ENCODE assay signal across 12 cellular contexts in genomic region chr1:54230507-54231339, GRCh38. TPM values are rescaled to one million over a fixed set of nuclear protein-coding genes. Genes with fewer than 3 reads are reported as not detected.
DNase-seq lines count a peak whose midpoint lies in the region; ATAC-seq and TF ChIP-seq lines count a peak whose summit lies in the region.
"Had no signal": no experiment of that assay in that cellular context is flagged by ENCODE, and none has a peak within 500 bp of the region (broad histone marks: within the 10 kb centered on the region; RNA-seq: fewer than 3 reads in every experiment).

No MANE protein-coding gene starts in this region.

- in situ Hi-C loops in Panc1 (cut with HindIII; ENCODE audit: low pct_unique_long_range_greater_than_20kb, low sequenced_read_pairs): no loop called here

- CTCF ChIA-PET in activated CD4-positive, alpha-beta T cell treated with anti-CD3 and anti-CD28 coated beads for 36 hours (lab: Charles Lee): no interaction called here
- CTCF ChIA-PET in Panc1 (lab: Charles Lee): no interaction called here

- no peak overlapping the region for H3K4me3 Mint-ChIP-seq in activated CD4-positive, alpha-beta T cell treated with anti-CD3 and anti-CD28 coated beads for 36 hours
- no peak overlapping the region for H3K4me3 Mint-ChIP-seq in activated naive CD8-positive, alpha-beta T cell treated with anti-CD3 and anti-CD28 coated beads, Interleukin-2, amount 10 ng/mL, durations not matched to agents 7 days and 5 days

- H3K36me3 Mint-ChIP-seq in activated CD4-positive, alpha-beta T cell treated with anti-CD3 and anti-CD28 coated beads for 36 hours (ENCODE audit: low read depth): peaks cover 3% of the 10 kb centered on the region
- peaks cover 13% of the 10 kb centered on the region for H3K36me3 Mint-ChIP-seq in activated naive CD8-positive, alpha-beta T cell treated with anti-CD3 and anti-CD28 coated beads, Interleukin-2, amount 10 ng/mL, durations not matched to agents 7 days and 5 days

- H3K4me3 ChIP-seq in Panc1 (ENCODE audit: low read depth in 2 of 2, low read length in 2 of 2): no peak overlapping the region
- H3K4me3 ChIP-seq: esophagus squamous epithelium had no signal

- peak; percentile 77 for DNase-seq in activated CD4-positive, alpha-beta T cell treated with anti-CD3 and anti-CD28 coated beads for 36 hours
- no peak for DNase-seq in activated CD4-positive, alpha-beta T cell treated with anti-CD3 and anti-CD28 coated beads for 1 hour
- DNase-seq in Panc1 (ENCODE audit: low read depth, low spot score): no peak
- DNase-seq in activated naive CD8-positive, alpha-beta T cell treated with anti-CD3 and anti-CD28 coated beads, Interleukin-2, amount 10 ng/mL, durations not matched to agents 7 days and 5 days: no peak
- DNase-seq in stimulated activated CD4-positive, alpha-beta T cell treated with anti-CD3 and anti-CD28 coated beads, Interleukin-4, amount 100 ng/mL, for 24 hours: peak; percentile 63
- no peak for DNase-seq in putamen (ENCODE audit: low spot score)
- DNase-seq: 8988T, esophagus squamous epithelium, islet precursor cell, NCI-H1417 treated with DMSO at 0.1 percent for 48 hours had no signal

- ATAC-seq in activated CD4-positive, alpha-beta T cell treated with anti-CD3 and anti-CD28 coated beads for 36 hours: peak; percentile 72
- ATAC-seq in Panc1: no peak
- no peak for ATAC-seq in activated naive CD8-positive, alpha-beta T cell treated with anti-CD3 and anti-CD28 coated beads, Interleukin-2, amount 10 ng/mL, durations not matched to agents 7 days and 5 days (ENCODE audit: low read depth)
- no peak for ATAC-seq in HG03457 (IDR thresholded peaks at IDR 0.05; ENCODE audit: unreplicated experiment)
- ATAC-seq in HG03342 (IDR thresholded peaks at IDR 0.05; ENCODE audit: unreplicated experiment): no peak

- no peaks in the 10 kb centered on the region for H3K27me3 Mint-ChIP-seq in activated CD4-positive, alpha-beta T cell treated with anti-CD3 and anti-CD28 coated beads for 36 hours
- no peaks in the 10 kb centered on the region for H3K27me3 Mint-ChIP-seq in activated naive CD8-positive, alpha-beta T cell treated with anti-CD3 and anti-CD28 coated beads, Interleukin-2, amount 10 ng/mL, durations not matched to agents 7 days and 5 days

- H3K27ac ChIP-seq in Panc1 (ENCODE audit: low read length): no peak overlapping the region

- no peaks in the 10 kb centered on the region for H3K36me3 ChIP-seq in Panc1 (ENCODE audit: control insufficient read depth, insufficient read depth, low read length)

- no peaks in the 10 kb centered on the region for H3K27me3 ChIP-seq in Panc1 (ENCODE audit: control insufficient read depth, insufficient read depth, low read length)
- H3K27me3 ChIP-seq: esophagus squamous epithelium had no signal

- peak overlapping the region; percentile 26 for H3K27ac Mint-ChIP-seq in activated CD4-positive, alpha-beta T cell treated with anti-CD3 and anti-CD28 coated beads for 36 hours
- peak overlapping the region; percentile 26 for H3K27ac Mint-ChIP-seq in activated naive CD8-positive, alpha-beta T cell treated with anti-CD3 and anti-CD28 coated beads, Interleukin-2, amount 10 ng/mL, durations not matched to agents 7 days and 5 days

- no peak for TF ChIP-seq CTCF in Panc1 (IDR thresholded peaks at IDR 0.05)

- H3K4me1 ChIP-seq in Panc1 (ENCODE audit: control insufficient read depth, insufficient read depth, low read length): no peaks in the 10 kb centered on the region

- H3K4me1 Mint-ChIP-seq in activated CD4-positive, alpha-beta T cell treated with anti-CD3 and anti-CD28 coated beads for 36 hours: peaks cover 24% of the 10 kb centered on the region
- peaks cover 21% of the 10 kb centered on the region for H3K4me1 Mint-ChIP-seq in activated naive CD8-positive, alpha-beta T cell treated with anti-CD3 and anti-CD28 coated beads, Interleukin-2, amount 10 ng/mL, durations not matched to agents 7 days and 5 days

- intact Hi-C loops in activated CD4-positive, alpha-beta T cell treated with anti-CD3 and anti-CD28 coated beads for 36 hours (cut with DNase I, micrococcal nuclease): loop anchor here in 1 of 2 experiments (1.0 to 2.0 kb wide), 2 partner anchors 178 to 259 kb away; no protein-coding TSS in a partner anchor
- intact Hi-C loops in Panc1 (cut with micrococcal nuclease; ENCODE audit: unreplicated experiment): no loop called here

- TSS peak; percentile 48 for BruUV-seq in Panc1 (replicated peaks; lab: Mats Ljungman, UMichigan)

- POLR2A ChIA-PET in activated CD4-positive, alpha-beta T cell treated with anti-CD3 and anti-CD28 coated beads for 36 hours (lab: Charles Lee): no interaction called here
- POLR2A ChIA-PET in Panc1 (lab: Charles Lee): no interaction called here
- POLR2A ChIA-PET in activated naive CD8-positive, alpha-beta T cell treated with anti-CD3 and anti-CD28 coated beads, Interleukin-2, amount 10 ng/mL, durations not matched to agents 7 days and 5 days (lab: Charles Lee): interaction anchor here (1.4 kb wide), 1 partner anchor 30 kb away, joined by 3 read pairs; the partner anchor contains the start of genes CYB5RL and MRPL37

- no peaks in the 10 kb centered on the region for H3K9me3 Mint-ChIP-seq in activated CD4-positive, alpha-beta T cell treated with anti-CD3 and anti-CD28 coated beads for 36 hours (ENCODE audit: low read depth)
- no peaks in the 10 kb centered on the region for H3K9me3 Mint-ChIP-seq in activated naive CD8-positive, alpha-beta T cell treated with anti-CD3 and anti-CD28 coated beads, Interleukin-2, amount 10 ng/mL, durations not matched to agents 7 days and 5 days

- no peaks in the 10 kb centered on the region for H3K9me3 ChIP-seq in Panc1 (ENCODE audit: control insufficient read depth, insufficient read depth, low read depth, low read length)
- H3K9me3 ChIP-seq: esophagus squamous epithelium had no signal

RNA-seq across cellular contexts. Expression of gene MRPL37, which starts 30.8 kb away (rescaled TPM):
- 100 to 1,000 TPM; 177 to 189 TPM for total RNA-seq in activated CD4-positive, alpha-beta T cell treated with anti-CD3 and anti-CD28 coated beads for 36 hours
- total RNA-seq in Panc1 (2021; ENCODE audit: unreplicated experiment): 138 TPM
- 106 TPM for polyA plus RNA-seq in Panc1 (2012; ENCODE audit: insufficient read length)
- 10 to 100 TPM; 71.8 to 81.6 TPM for total RNA-seq in activated naive CD8-positive, alpha-beta T cell treated with anti-CD3 and anti-CD28 coated beads, Interleukin-2, amount 10 ng/mL, durations not matched to agents 7 days and 5 days

RNA-seq across cellular contexts. Expression of gene CYB5RL, which starts 30.9 kb away (rescaled TPM):
- 10 to 100 TPM; 13.1 to 13.5 TPM for total RNA-seq in activated CD4-positive, alpha-beta T cell treated with anti-CD3 and anti-CD28 coated beads for 36 hours
- total RNA-seq in Panc1 (2021; ENCODE audit: unreplicated experiment): 19.4 TPM
- polyA plus RNA-seq in Panc1 (2012; ENCODE audit: insufficient read length): 10.6 TPM
- 10 to 100 TPM; 11.6 to 13.3 TPM for total RNA-seq in activated naive CD8-positive, alpha-beta T cell treated with anti-CD3 and anti-CD28 coated beads, Interleukin-2, amount 10 ng/mL, durations not matched to agents 7 days and 5 days

Comparison
In these comparisons a context has a peak if more than half of its experiments do, and no peak if none do; other contexts are left out.
1. DNase-seq: peak in activated CD4-positive, alpha-beta T cell treated with anti-CD3 and anti-CD28 coated beads for 36 hours (single experiment) and stimulated activated CD4-positive, alpha-beta T cell treated with anti-CD3 and anti-CD28 coated beads, Interleukin-4, amount 100 ng/mL, for 24 hours (single experiment); none in activated CD4-positive, alpha-beta T cell treated with anti-CD3 and anti-CD28 coated beads for 1 hour (single experiment), Panc1 (single experiment), activated naive CD8-positive, alpha-beta T cell treated with anti-CD3 and anti-CD28 coated beads, Interleukin-2, amount 10 ng/mL, durations not matched to agents 7 days and 5 days (single experiment) and putamen (single experiment).